ENCODE assay signal across 10 cellular contexts in genomic region chr16:18799500-18799899, GRCh38. TPM values are rescaled to one million over a fixed set of nuclear protein-coding genes. Genes with fewer than 3 reads are reported as not detected.
DNase-seq lines count a peak whose midpoint lies in the region; ATAC-seq, FAIRE-seq and TF ChIP-seq lines count a peak whose summit lies in the region.
"Had no signal": no experiment of that assay in that cellular context is flagged by ENCODE, and none has a peak within 500 bp of the region (broad histone marks: within the 10 kb centered on the region; RNA-seq: fewer than 3 reads in every experiment).

No MANE protein-coding gene starts in this region.

- H2AFZ ChIP-seq in HCT116 (ENCODE audit: low read depth, low read length, poor library complexity, severe bottlenecking) (no peak overlapping the region), HepG2 (ENCODE audit: low read length) (no peak overlapping the region)

- H3K4me1 Mint-ChIP-seq in activated naive CD8-positive, alpha-beta T cell treated with anti-CD3 and anti-CD28 coated beads, Interleukin-2, amount 50 U/mL, for 24 hours: peaks cover 56% of the 10 kb centered on the region

- H3K9me3 ChIP-seq in A549 (no peaks in the 10 kb centered on the region), HCT116 (ENCODE audit: control insufficient read depth in 1 of 2, insufficient read depth in 1 of 2, low read depth in 1 of 2, low read length in 2 of 2) (no peaks in the 10 kb centered on the region), HepG2 (ENCODE audit: low read length) (no peaks in the 10 kb centered on the region)

- H3K36me3 ChIP-seq in HCT116 (ENCODE audit: control insufficient read depth in 1 of 2, insufficient read depth in 2 of 2, low read length in 2 of 2) (peaks cover 29 to 47% of the 10 kb centered on the region in 2 experiments), HepG2 (replicated peaks in 1 of 2; ENCODE audit: control insufficient read depth in 1 of 2, insufficient read depth in 2 of 2, low read length in 2 of 2) (peaks cover 3 to 28% of the 10 kb centered on the region in 2 experiments; a peak in 4 of 5 replicates)

- no peaks in the 10 kb centered on the region for H3K9me3 Mint-ChIP-seq in activated naive CD8-positive, alpha-beta T cell treated with anti-CD3 and anti-CD28 coated beads, Interleukin-2, amount 50 U/mL, for 24 hours

- H4K20me1 ChIP-seq in HCT116 (ENCODE audit: insufficient read depth) (peaks cover 27% of the 10 kb centered on the region; the same call in 1 of the 2 replicates), HepG2 (ENCODE audit: insufficient read depth, low read length) (peaks cover 24% of the 10 kb centered on the region)

- 60% methylated on average over 3 of the region's 3 CpGs for WGBS in A549 (ENCODE audit: missing lambda C conversion rate)
- WGBS in HepG2 (ENCODE audit: low lambda C conversion rate): 69% methylated on average over 3 of the region's 3 CpGs

- BruUV-seq in HCT116 (replicated peaks; lab: Mats Ljungman, UMichigan) (no TSS peak), HepG2 (replicated peaks; lab: Mats Ljungman, UMichigan) (no TSS peak)

- no peak for TF ChIP-seq RAD21 in A549 (conservative IDR thresholded peaks at IDR 0.05 in 1 of 2, IDR thresholded peaks at IDR 0.05 in 1 of 2)
- TF ChIP-seq RAD21 in HCT116 (IDR thresholded peaks at IDR 0.05; ENCODE audit: low read depth): no peak
- no peak for TF ChIP-seq RAD21 in HepG2 (CRISPR knock-in tag; IDR thresholded peaks at IDR 0.05)

- H3K79me2 ChIP-seq in HCT116 (ENCODE audit: insufficient read depth, low read length): peaks cover 69% of the 10 kb centered on the region
- H3K79me2 ChIP-seq in HepG2 (ENCODE audit: insufficient read depth, low read length): peaks cover 55% of the 10 kb centered on the region

- H3K27ac ChIP-seq in A549 (peak overlapping the region in 1 of 2 experiments; percentile 92; a peak in 3 of 6 replicates), HCT116 (ENCODE audit: low read depth, low read length) (no peak overlapping the region), HepG2 (ENCODE audit: extremely low read length, insufficient read depth, low read length) (no peak overlapping the region)

- FAIRE-seq in A549 (lab: Jason Lieb, UNC): no peak
- FAIRE-seq in HepG2 (lab: Jason Lieb, UNC): no peak

- ATAC-seq in A549 (no peak), HCT116 (no peak), HepG2 (no peak), GM18907 (IDR thresholded peaks at IDR 0.05; ENCODE audit: unreplicated experiment) (no peak)
- ATAC-seq in activated naive CD8-positive, alpha-beta T cell treated with anti-CD3 and anti-CD28 coated beads, Interleukin-2, amount 50 U/mL, for 24 hours: no peak

- POLR2A ChIA-PET in A549 (lab: Yijun Ruan, JAX) (interaction anchor here (5.7 kb wide), 1 partner anchor 11 kb away, joined by 208 read pairs; the partner anchor contains the start of gene RPS15A), HCT116 (lab: Charles Lee) (interaction anchor here (8.2 kb wide), 1 partner anchor 11 kb away, joined by 190 read pairs; the partner anchor contains the start of gene RPS15A), HepG2 (lab: Yijun Ruan, JAX) (interaction anchor here (1.3 to 8.9 kb wide), 2 partner anchors 10 to 206 kb away, joined by 3 to 545 read pairs; partner anchors contain the start of gene RPS15A)

- H3K36me3 Mint-ChIP-seq in activated naive CD8-positive, alpha-beta T cell treated with anti-CD3 and anti-CD28 coated beads, Interleukin-2, amount 50 U/mL, for 24 hours (ENCODE audit: low read depth): peaks cover 46% of the 10 kb centered on the region

- H3K27me3 ChIP-seq in HCT116 (ENCODE audit: insufficient read depth, low read length) (no peaks in the 10 kb centered on the region), HepG2 (ENCODE audit: control insufficient read depth in 1 of 2, insufficient read depth in 2 of 2, low read length in 2 of 2) (no peaks in the 10 kb centered on the region; a peak in 1 of 5 replicates)

- H3K4me3 Mint-ChIP-seq in activated naive CD8-positive, alpha-beta T cell treated with anti-CD3 and anti-CD28 coated beads, Interleukin-2, amount 50 U/mL, for 24 hours: peak overlapping the region; percentile 88

- no peaks in the 10 kb centered on the region; the same call in 1 of the 2 replicates for H3K9me2 ChIP-seq in HCT116 (ENCODE audit: insufficient read depth)

- in situ Hi-C loops in HepG2 (cut with HindIII; ENCODE audit: extremely low pct_ligation_motif_present, low pct_unique_long_range_greater_than_20kb): no loop called here

- TF ChIP-seq POLR2A in A549 (IDR thresholded peaks at IDR 0.05; ENCODE audit: low read length) (no peak), HCT116 (IDR thresholded peaks at IDR 0.05; ENCODE audit: borderline replicate concordance, extremely low read depth, insufficient read depth, insufficient read length) (no peak), HepG2 (IDR thresholded peaks at IDR 0.05; ENCODE audit: insufficient read depth in 1 of 2, low read depth in 2 of 2, low read length in 2 of 2) (no peak)

- H3K4me2 ChIP-seq in A549 (peak overlapping the region; percentile 97), HCT116 (ENCODE audit: low read length) (peak overlapping the region; percentile 83), HepG2 (ENCODE audit: low read depth, low read length) (peak overlapping the region; percentile 92)

- peak overlapping the region; percentile 96 for H3K27ac Mint-ChIP-seq in activated naive CD8-positive, alpha-beta T cell treated with anti-CD3 and anti-CD28 coated beads, Interleukin-2, amount 50 U/mL, for 24 hours

- intact Hi-C loops in HCT116 (cut with micrococcal nuclease): no loop called here
- intact Hi-C loops in HepG2 (cut with micrococcal nuclease; ENCODE audit: unreplicated experiment): loop anchor here (10.0 kb wide), 1 partner anchor 725 kb away; the partner anchor contains the start of genes CCP110 and GDE1

- RAD21 ChIA-PET in HCT116 (lab: Charles Lee; ENCODE audit: low non-redundant PET in 1 of 2, low total read pairs in 2 of 2, uncharacterized antibody in 2 of 2, unreplicated experiment in 2 of 2): no interaction called here

- CTCF ChIA-PET in A549 (lab: Yijun Ruan, JAX): interaction anchor here (0.7 to 4.0 kb wide), 2 partner anchors 9 to 184 kb away, joined by 3 to 52 read pairs; partner anchors contain the start of genes RPS15A and TMC7
- CTCF ChIA-PET in HCT116 (lab: Charles Lee): no interaction called here
- CTCF ChIA-PET in HepG2 (lab: Yijun Ruan, JAX; ENCODE audit: low intra/inter-chr PET ratio, low total read pairs): no interaction called here

- peaks cover 49% of the 10 kb centered on the region for H3K4me1 ChIP-seq in A549
- peaks cover 7 to 35% of the 10 kb centered on the region in 2 experiments; a peak in 3 of 4 replicates for H3K4me1 ChIP-seq in HCT116 (ENCODE audit: control insufficient read depth in 1 of 2, insufficient read depth in 2 of 2, low read length in 2 of 2)
- H3K4me1 ChIP-seq in HepG2 (ENCODE audit: insufficient read depth, low read length): peaks cover 69% of the 10 kb centered on the region

- TF ChIP-seq EP300 in A549 (IDR thresholded peaks at IDR 0.05) (no peak), HepG2 (IDR thresholded peaks at IDR 0.05; ENCODE audit: low read depth in 2 of 2, low read length in 2 of 2) (no peak), HepG2 (CRISPR knock-in tag; IDR thresholded peaks at IDR 0.05; ENCODE audit: borderline replicate concordance) (no peak)

- peaks cover 2% of the 10 kb centered on the region for H3K27me3 Mint-ChIP-seq in activated naive CD8-positive, alpha-beta T cell treated with anti-CD3 and anti-CD28 coated beads, Interleukin-2, amount 50 U/mL, for 24 hours

- DNase-seq in A549 (ENCODE audit: low read depth in 1 of 2, low spot score in 1 of 2): no peak
- no peak for DNase-seq in HCT116 (ENCODE audit: low read depth, low spot score)
- no peak for DNase-seq in activated naive CD8-positive, alpha-beta T cell treated with anti-CD3 and anti-CD28 coated beads, Interleukin-2, amount 50 U/mL, for 24 hours
- no peak for DNase-seq in HepG2 (ENCODE audit: low spot score)
- no peak for DNase-seq in kidney glomerular epithelial cell (lab: John Stamatoyannopoulos, UW)
- DNase-seq in NAMALWA (ENCODE audit: low spot score): no peak
- no peak for DNase-seq in NCI-H345 (lab: John Stamatoyannopoulos, UW)
- DNase-seq: GOT3, NCI-H187 had no signal

- peak overlapping the region; percentile 97 for H3K9ac ChIP-seq in HCT116 (ENCODE audit: low read length)
- H3K9ac ChIP-seq in HepG2 (ENCODE audit: insufficient read depth, low read depth, low read length): peak overlapping the region; percentile 97

- peak overlapping the region; percentile 92 for H3K4me3 ChIP-seq in A549
- peak overlapping the region; percentile 92 to 94; a peak in 3 of 4 replicates for H3K4me3 ChIP-seq in HCT116 (replicated peaks in 1 of 2; ENCODE audit: low read depth in 1 of 2, low read length in 2 of 2)
- peak overlapping the region; percentile 88 to 100 (median 95) for H3K4me3 ChIP-seq in HepG2 (replicated peaks in 1 of 3; ENCODE audit: insufficient read depth in 1 of 3, low read depth in 2 of 3, low read length in 3 of 3)

- no peak for TF ChIP-seq CTCF in A549 (IDR thresholded peaks at IDR 0.05)
- TF ChIP-seq CTCF in HCT116 (IDR thresholded peaks at IDR 0.05 in 2 of 3, conservative IDR thresholded peaks at IDR 0.05 in 1 of 3; ENCODE audit: borderline replicate concordance in 1 of 3, insufficient read depth in 1 of 3, low read depth in 2 of 3, low read length in 2 of 3): no peak
- no peak for TF ChIP-seq CTCF in HepG2 (CRISPR knock-in tag; IDR thresholded peaks at IDR 0.05)

RNA-seq across cellular contexts. Expression of gene ARL6IP1, which starts 1.8 kb away (rescaled TPM):
- 403 and 479 TPM in 2 replicates for polyA plus RNA-seq in A549 (2011; rRNA removed)
- 165 and 196 TPM in 2 replicates for polyA plus RNA-seq in A549 (2012; cell fraction: cytosol; rRNA removed)
- polyA plus RNA-seq in A549 (2012; cell fraction: nucleus; rRNA removed): 108 and 220 TPM in 2 replicates
- polyA plus RNA-seq in A549 (2017; fragmentation: RNase III; extraction: RNeasy Plus Mini Kit Qiagen cat#74134 plus additional on column Dnase treatment): 435 to 459 TPM (median 456 TPM) in 3 replicates
- 412 and 429 TPM in 2 replicates for polyA minus RNA-seq in A549 (2011; rRNA and poly(A)+ RNA removed)
- total RNA-seq in HCT116 (2021; ENCODE audit: unreplicated experiment): 197 TPM
- polyA plus RNA-seq in HCT116 (2012): 203 and 269 TPM in 2 replicates
- total RNA-seq in HepG2 (2016; rRNA removed; fragmentation: Illumina TruSeq; extraction: Trizol): 273 and 373 TPM in 2 replicates
- total RNA-seq in HepG2 (2016; cell fraction: cytosol; rRNA removed; fragmentation: Illumina TruSeq; extraction: Trizol; ENCODE audit: low read depth): 62.8 and 68.6 TPM in 2 replicates
- total RNA-seq in HepG2 (2016; cell fraction: insoluble cytoplasmic fraction; rRNA removed; fragmentation: Illumina TruSeq; extraction: Trizol): 270 and 373 TPM in 2 replicates
- total RNA-seq in HepG2 (2016; cell fraction: membrane; rRNA removed; fragmentation: Illumina TruSeq; extraction: Trizol): 152 and 174 TPM in 2 replicates
- total RNA-seq in HepG2 (2016; cell fraction: nucleus; rRNA removed; fragmentation: Illumina TruSeq; extraction: Trizol): 309 and 367 TPM in 2 replicates
- polyA plus RNA-seq in HepG2 (2011; rRNA removed): 183 and 263 TPM in 2 replicates
- 211 and 261 TPM in 2 replicates for polyA plus RNA-seq in HepG2 (2011; cell fraction: cytosol; rRNA removed)
- polyA plus RNA-seq in HepG2 (2011; cell fraction: nucleus; rRNA removed): 71.4 and 76.3 TPM in 2 replicates
- polyA plus RNA-seq in HepG2 (2012): 155 and 252 TPM in 2 replicates
- polyA plus RNA-seq in HepG2 (2016; cell fraction: cytosol; fragmentation: Illumina TruSeq; extraction: Trizol; ENCODE audit: low read depth): 29.0 and 31.7 TPM in 2 replicates
- 231 and 253 TPM in 2 replicates for polyA plus RNA-seq in HepG2 (2016; cell fraction: insoluble cytoplasmic fraction; fragmentation: Illumina TruSeq; extraction: Trizol; ENCODE audit: low read depth)
- polyA plus RNA-seq in HepG2 (2016; cell fraction: membrane; fragmentation: Illumina TruSeq; extraction: Trizol; ENCODE audit: low read depth): 67.0 and 74.0 TPM in 2 replicates
- polyA plus RNA-seq in HepG2 (2016; cell fraction: nucleus; fragmentation: Illumina TruSeq; extraction: Trizol; ENCODE audit: insufficient read depth, low read depth): 404 and 453 TPM in 2 replicates
- 262 and 330 TPM in 2 replicates for polyA minus RNA-seq in HepG2 (2011; rRNA and poly(A)+ RNA removed; ENCODE audit: low replicate concordance)
- 199 and 232 TPM in 2 replicates for polyA minus RNA-seq in HepG2 (2011; cell fraction: cytosol; rRNA and poly(A)+ RNA removed)
- 155 and 156 TPM in 2 replicates for polyA minus RNA-seq in HepG2 (2011; cell fraction: nucleus; rRNA and poly(A)+ RNA removed)

RNA-seq across cellular contexts. Expression of gene RPS15A, which starts 9.4 kb away (rescaled TPM):
- 4,362 and 5,012 TPM in 2 replicates for polyA plus RNA-seq in A549 (2011; rRNA removed)
- 3,949 and 4,951 TPM in 2 replicates for polyA plus RNA-seq in A549 (2012; cell fraction: cytosol; rRNA removed)
- 966 and 1,458 TPM in 2 replicates for polyA plus RNA-seq in A549 (2012; cell fraction: nucleus; rRNA removed)
- polyA plus RNA-seq in A549 (2017; fragmentation: RNase III; extraction: RNeasy Plus Mini Kit Qiagen cat#74134 plus additional on column Dnase treatment): 1,817 to 2,035 TPM (median 1,908 TPM) in 3 replicates
- polyA minus RNA-seq in A549 (2011; rRNA and poly(A)+ RNA removed): 545 and 1,115 TPM in 2 replicates
- 1,686 TPM for total RNA-seq in HCT116 (2021; ENCODE audit: unreplicated experiment)
- polyA plus RNA-seq in HCT116 (2012): 3,887 and 4,239 TPM in 2 replicates
- 5,489 and 6,421 TPM in 2 replicates for total RNA-seq in HepG2 (2016; rRNA removed; fragmentation: Illumina TruSeq; extraction: Trizol)
- 8,046 and 9,031 TPM in 2 replicates for total RNA-seq in HepG2 (2016; cell fraction: cytosol; rRNA removed; fragmentation: Illumina TruSeq; extraction: Trizol; ENCODE audit: low read depth)
- 5,533 and 6,779 TPM in 2 replicates for total RNA-seq in HepG2 (2016; cell fraction: insoluble cytoplasmic fraction; rRNA removed; fragmentation: Illumina TruSeq; extraction: Trizol)
- 15,303 and 15,847 TPM in 2 replicates for total RNA-seq in HepG2 (2016; cell fraction: membrane; rRNA removed; fragmentation: Illumina TruSeq; extraction: Trizol)
- 1,768 and 1,992 TPM in 2 replicates for total RNA-seq in HepG2 (2016; cell fraction: nucleus; rRNA removed; fragmentation: Illumina TruSeq; extraction: Trizol)
- 8,070 and 9,457 TPM in 2 replicates for polyA plus RNA-seq in HepG2 (2011; rRNA removed)
- 13,484 and 16,402 TPM in 2 replicates for polyA plus RNA-seq in HepG2 (2011; cell fraction: cytosol; rRNA removed)
- 2,439 and 3,146 TPM in 2 replicates for polyA plus RNA-seq in HepG2 (2011; cell fraction: nucleus; rRNA removed)
- 7,540 and 10,455 TPM in 2 replicates for polyA plus RNA-seq in HepG2 (2012)
- 10,067 and 10,790 TPM in 2 replicates for polyA plus RNA-seq in HepG2 (2016; cell fraction: cytosol; fragmentation: Illumina TruSeq; extraction: Trizol; ENCODE audit: low read depth)
- polyA plus RNA-seq in HepG2 (2016; cell fraction: insoluble cytoplasmic fraction; fragmentation: Illumina TruSeq; extraction: Trizol; ENCODE audit: low read depth): 5,820 and 6,347 TPM in 2 replicates
- 12,932 and 13,350 TPM in 2 replicates for polyA plus RNA-seq in HepG2 (2016; cell fraction: membrane; fragmentation: Illumina TruSeq; extraction: Trizol; ENCODE audit: low read depth)
- polyA plus RNA-seq in HepG2 (2016; cell fraction: nucleus; fragmentation: Illumina TruSeq; extraction: Trizol; ENCODE audit: insufficient read depth, low read depth): 3,080 and 3,274 TPM in 2 replicates
- polyA minus RNA-seq in HepG2 (2011; rRNA and poly(A)+ RNA removed; ENCODE audit: low replicate concordance): 955 and 1,060 TPM in 2 replicates
- polyA minus RNA-seq in HepG2 (2011; cell fraction: cytosol; rRNA and poly(A)+ RNA removed): 550 and 682 TPM in 2 replicates
- polyA minus RNA-seq in HepG2 (2011; cell fraction: nucleus; rRNA and poly(A)+ RNA removed): 381 and 597 TPM in 2 replicates
